Comparison of ENCODE assay signal across 17 cellular contexts in the genomic region with DNA sequence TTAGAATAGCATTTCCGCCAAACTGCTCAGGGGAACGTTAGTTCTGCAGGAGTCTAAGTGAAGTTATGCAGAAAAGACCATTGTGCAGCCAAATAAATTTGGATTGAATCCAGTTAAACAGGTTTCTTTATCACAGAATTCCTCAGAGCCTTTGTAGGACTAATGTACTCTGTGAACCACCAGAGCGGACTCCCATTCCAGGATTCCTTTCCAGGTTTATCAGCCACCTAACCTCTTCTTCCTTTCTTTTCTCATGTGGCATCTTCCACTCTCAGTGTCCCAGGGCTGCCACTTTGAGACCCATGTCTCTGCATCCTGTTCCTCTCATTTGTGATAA.
"Had no signal": no experiment of that assay in that cellular context is flagged by ENCODE, and none has a peak within 500 bp of the region (broad histone marks: within the 10 kb centered on the region; RNA-seq: fewer than 3 reads in every experiment).

No MANE protein-coding gene starts in this region.

- H3K4me3 Mint-ChIP-seq: activated CD4-positive, alpha-beta memory T cell treated with anti-CD3 and anti-CD28 coated beads, Interleukin-2, amount 10 ng/mL, durations not matched to agents 7 days and 5 days; activated CD8-positive, alpha-beta memory T cell treated with anti-CD3 and anti-CD28 coated beads, Interleukin-2, amount 10 ng/mL, durations not matched to agents 7 days and 5 days; activated naive CD4-positive, alpha-beta T cell treated with anti-CD3 and anti-CD28 coated beads for 36 hours; central memory CD8-positive, alpha-beta T cell; memory B cell; naive thymus-derived CD4-positive, alpha-beta T cell; T-helper 2 cell treated with Interferon-gamma antibody and Interleukin-4, amounts not matched to agents 5 μg/mL and 100 μg/mL, for 36 hours had no signal

- H3K27me3 Mint-ChIP-seq: activated CD8-positive, alpha-beta memory T cell treated with anti-CD3 and anti-CD28 coated beads, Interleukin-2, amount 10 ng/mL, durations not matched to agents 7 days and 5 days had no signal

- ATAC-seq: activated CD8-positive, alpha-beta memory T cell treated with anti-CD3 and anti-CD28 coated beads, Interleukin-2, amount 10 ng/mL, durations not matched to agents 7 days and 5 days; heart right ventricle; mucosa of descending colon; naive thymus-derived CD4-positive, alpha-beta T cell had no signal

- H3K9me3 Mint-ChIP-seq: activated CD4-positive, alpha-beta memory T cell treated with anti-CD3 and anti-CD28 coated beads, Interleukin-2, amount 10 ng/mL, durations not matched to agents 7 days and 5 days; activated naive CD4-positive, alpha-beta T cell treated with anti-CD3 and anti-CD28 coated beads for 36 hours; T-helper 2 cell treated with Interferon-gamma antibody and Interleukin-4, amounts not matched to agents 5 μg/mL and 100 μg/mL, for 36 hours had no signal

- DNase-seq: activated CD4-positive, alpha-beta memory T cell treated with anti-CD3 and anti-CD28 coated beads, Interleukin-2, amount 10 ng/mL, durations not matched to agents 7 days and 5 days; activated CD4-positive, alpha-beta T cell treated with anti-CD3 and anti-CD28 coated beads for 4 hours; activated CD8-positive, alpha-beta memory T cell treated with anti-CD3 and anti-CD28 coated beads, Interleukin-2, amount 10 ng/mL, durations not matched to agents 7 days and 5 days; activated naive CD4-positive, alpha-beta T cell treated with anti-CD3 and anti-CD28 coated beads for 36 hours; activated T-cell treated with anti-CD3 and anti-CD28 coated beads, Interleukin-2, amount 50 U/mL, for 1 hour; effector memory CD4-positive, alpha-beta T cell; heart right ventricle; mucosa of descending colon; naive thymus-derived CD4-positive, alpha-beta T cell; posterior cingulate gyrus; stimulated activated CD4-positive, alpha-beta T cell treated with anti-CD3 and anti-CD28 coated beads, Interleukin-12 subunit alpha, Interleukin-12 subunit beta, amount 100 ng/mL, for 4 hours; stimulated activated CD4-positive, alpha-beta T cell treated with anti-CD3 and anti-CD28 coated beads, Interleukin-1b, Interleukin-23, amount 100 ng/mL, for 48 hours; stimulated activated CD8-positive, alpha-beta memory T cell treated with anti-CD3 and anti-CD28 coated beads, Interleukin-4, amount 100 ng/mL, for 48 hours; stimulated activated naive CD4-positive, alpha-beta T cell had no signal

- H3K36me3 Mint-ChIP-seq: activated CD8-positive, alpha-beta memory T cell treated with anti-CD3 and anti-CD28 coated beads, Interleukin-2, amount 10 ng/mL, durations not matched to agents 7 days and 5 days; memory B cell; naive thymus-derived CD4-positive, alpha-beta T cell had no signal

- H3K27ac Mint-ChIP-seq: activated CD4-positive, alpha-beta memory T cell treated with anti-CD3 and anti-CD28 coated beads, Interleukin-2, amount 10 ng/mL, durations not matched to agents 7 days and 5 days; activated CD8-positive, alpha-beta memory T cell treated with anti-CD3 and anti-CD28 coated beads, Interleukin-2, amount 10 ng/mL, durations not matched to agents 7 days and 5 days; activated naive CD4-positive, alpha-beta T cell treated with anti-CD3 and anti-CD28 coated beads for 36 hours; memory B cell; naive thymus-derived CD4-positive, alpha-beta T cell; T-helper 2 cell treated with Interferon-gamma antibody and Interleukin-4, amounts not matched to agents 5 μg/mL and 100 μg/mL, for 36 hours had no signal

- H3K4me1 Mint-ChIP-seq: activated CD4-positive, alpha-beta memory T cell treated with anti-CD3 and anti-CD28 coated beads, Interleukin-2, amount 10 ng/mL, durations not matched to agents 7 days and 5 days; activated CD8-positive, alpha-beta memory T cell treated with anti-CD3 and anti-CD28 coated beads, Interleukin-2, amount 10 ng/mL, durations not matched to agents 7 days and 5 days; central memory CD8-positive, alpha-beta T cell; memory B cell; naive thymus-derived CD4-positive, alpha-beta T cell had no signal
